In genomic region chr13:111259058-111259457, GRCh38 we compare ENCODE assay signal across 17 cellular contexts.
A peak's percentile ranks its signal among the peaks of the same experiment; 100 is the strongest.
DNase-seq lines count a peak whose midpoint lies in the region; ATAC-seq and TF ChIP-seq lines count a peak whose summit lies in the region.
"Had no signal": no experiment of that assay in that cellular context is flagged by ENCODE, and none has a peak within 500 bp of the region (broad histone marks: within the 10 kb centered on the region; RNA-seq: fewer than 3 reads in every experiment).

No MANE protein-coding gene starts in this region.

- H3K9me3 ChIP-seq in mammary epithelial cell (replicated peaks; ENCODE audit: insufficient read depth, low read length) (no peaks in the 10 kb centered on the region), esophagus muscularis mucosa (no peaks in the 10 kb centered on the region), trophoblast cell (ENCODE audit: insufficient read depth, low read depth, low read length) (peaks cover 5% of the 10 kb centered on the region), BE2C (no peaks in the 10 kb centered on the region; the same call in 1 of the 2 replicates)

- H2BK12ac ChIP-seq in trophoblast cell (ENCODE audit: low read length) = no peak overlapping the region

- no peak overlapping the region for H4K91ac ChIP-seq in trophoblast cell (ENCODE audit: low read depth, low read length)

- in situ Hi-C loops in mammary epithelial cell (cut with MboI; ENCODE audit: low sequenced_read_pairs in 2 of 2) = no loop called here

- H3K14ac ChIP-seq in trophoblast cell (ENCODE audit: low read length) = no peak overlapping the region

- H3K4me3 ChIP-seq in mammary epithelial cell (replicated peaks in 1 of 3; ENCODE audit: insufficient read depth in 1 of 3, low read depth in 2 of 3, low read length in 3 of 3) (no peak overlapping the region), esophagus muscularis mucosa (no peak overlapping the region), trophoblast cell (ENCODE audit: low read depth, low read length) (no peak overlapping the region), BE2C (ENCODE audit: low read depth, low read length) (no peak overlapping the region)
- H3K4me3 ChIP-seq: GM23338 had no signal

- no peak overlapping the region for H3K4me3 Mint-ChIP-seq in MCF 10A (ENCODE audit: unreplicated experiment)
- H3K4me3 Mint-ChIP-seq: B cell; CD8-positive, alpha-beta memory T cell; GM23338 had no signal

- 18% methylated on average over 5 of the region's 6 CpGs for WGBS in mammary epithelial cell (ENCODE audit: low coverage, missing lambda C conversion rate)
- WGBS in esophagus muscularis mucosa = 98% methylated on average over 6 of the region's 6 CpGs
- WGBS in trophoblast cell (ENCODE audit: extremely low coverage, insufficient coverage, insufficient read length) = no CpG with 5 or more reads among the region's 6 CpGs

- H3K4me1 ChIP-seq in mammary epithelial cell (ENCODE audit: insufficient read depth, low read length) = peaks cover 11% of the 10 kb centered on the region
- peaks cover 0 to under 1% (median 0%) of the 10 kb centered on the region in 4 donors for H3K4me1 ChIP-seq in esophagus muscularis mucosa
- no peaks in the 10 kb centered on the region for H3K4me1 ChIP-seq in trophoblast cell (ENCODE audit: control insufficient read depth in 1 of 2, insufficient read depth in 2 of 2, low read length in 2 of 2)
- no peaks in the 10 kb centered on the region; the same call in 1 of the 2 replicates for H3K4me1 ChIP-seq in BE2C

- H3K27me3 Mint-ChIP-seq in MCF 10A (ENCODE audit: insufficient read depth, unreplicated experiment) = no peaks in the 10 kb centered on the region
- H3K27me3 Mint-ChIP-seq: B cell; CD4-positive, CD25-positive, alpha-beta regulatory T cell; CD8-positive, alpha-beta memory T cell; IgD-negative memory B cell had no signal

- H2AFZ ChIP-seq in mammary epithelial cell (ENCODE audit: low read depth, low read length) (no peak overlapping the region), trophoblast cell (ENCODE audit: insufficient read depth, low read length, poor library complexity) (no peak overlapping the region)
- H2AFZ ChIP-seq: GM23338 had no signal

- H4K20me1 ChIP-seq in mammary epithelial cell (ENCODE audit: insufficient read depth, low read length) = no peaks in the 10 kb centered on the region

- H3K27me3 ChIP-seq in mammary epithelial cell (ENCODE audit: insufficient read depth, low read length) = no peaks in the 10 kb centered on the region
- no peaks in the 10 kb centered on the region for H3K27me3 ChIP-seq in esophagus muscularis mucosa
- no peaks in the 10 kb centered on the region for H3K27me3 ChIP-seq in trophoblast cell (ENCODE audit: insufficient read depth, low read length)
- no peaks in the 10 kb centered on the region for H3K27me3 ChIP-seq in BE2C

- no peak overlapping the region for H2BK120ac ChIP-seq in trophoblast cell (ENCODE audit: insufficient read depth, low read length, poor library complexity)

- H2AK5ac ChIP-seq in trophoblast cell (ENCODE audit: low read length) = no peak overlapping the region

- BruUV-seq in MCF 10A (replicated peaks; lab: Mats Ljungman, UMichigan) = no TSS peak
- BruUV-seq in mammary epithelial cell (replicated peaks; lab: Mats Ljungman, UMichigan) = no TSS peak

- H3K4ac ChIP-seq in trophoblast cell (ENCODE audit: low read depth, low read length) = no peak overlapping the region

- H4K12ac ChIP-seq in trophoblast cell (ENCODE audit: low read depth, low read length) = no peak overlapping the region

- H3K23ac ChIP-seq in trophoblast cell (ENCODE audit: low read length) = no peak overlapping the region

- no peak overlapping the region for H4K8ac ChIP-seq in trophoblast cell (ENCODE audit: low read depth, low read length)

- no peak for ATAC-seq in GM19328 (IDR thresholded peaks at IDR 0.05; ENCODE audit: unreplicated experiment)
- ATAC-seq: HepG2 had no signal

- H3K79me2 ChIP-seq in mammary epithelial cell (ENCODE audit: insufficient read depth, low read length) = peaks cover 20% of the 10 kb centered on the region
- no peaks in the 10 kb centered on the region for H3K79me2 ChIP-seq in trophoblast cell (ENCODE audit: control insufficient read depth, insufficient read depth, low read length, poor library complexity)

- TF ChIP-seq POLR2A in esophagus muscularis mucosa (IDR thresholded peaks at IDR 0.05; ENCODE audit: low read depth) = no peak

- dilution Hi-C loops in mammary epithelial cell (cut with HindIII; ENCODE audit: low sequenced_read_pairs) = no loop called here

- H3K9me3 Mint-ChIP-seq in MCF 10A (ENCODE audit: unreplicated experiment) = no peaks in the 10 kb centered on the region
- H3K9me3 Mint-ChIP-seq: GM23338 had no signal

- DNase-seq in MCF 10A (ENCODE audit: unreplicated experiment) (peak; percentile 14), mammary epithelial cell (no peak), esophagus muscularis mucosa (ENCODE audit: extremely low spot score) (peak; percentile 70), trophoblast cell (no peak), BE2C (no peak), HK-2 (ENCODE audit: unreplicated experiment) (no peak)
- DNase-seq: C1 segment of cervical spinal cord; CD4-positive, CD25-positive, alpha-beta regulatory T cell; CD8-positive, alpha-beta memory T cell; COR-L47; DMS 273 treated with DMSO at 0.1 percent for 48 hours; HCEC 1CT had no signal

- peaks cover 49% of the 10 kb centered on the region for H3K36me3 Mint-ChIP-seq in MCF 10A (ENCODE audit: insufficient read depth, unreplicated experiment)

- H3K79me1 ChIP-seq in trophoblast cell (ENCODE audit: low read length) = no peaks in the 10 kb centered on the region

- no peak for TF ChIP-seq CTCF in MCF 10A (IDR thresholded peaks at IDR 0.05; ENCODE audit: unreplicated experiment)
- TF ChIP-seq CTCF in mammary epithelial cell (conservative IDR thresholded peaks at IDR 0.05 in 1 of 2, IDR thresholded peaks at IDR 0.05 in 1 of 2; ENCODE audit: extremely low read depth in 1 of 2, insufficient read depth in 1 of 2, low read depth in 1 of 2, low read length in 2 of 2) = no peak
- no peak for TF ChIP-seq CTCF in esophagus muscularis mucosa (IDR thresholded peaks at IDR 0.05)
- no peak for TF ChIP-seq CTCF in BE2C (IDR thresholded peaks at IDR 0.05; ENCODE audit: low read depth, low read length)

- H3K4me2 ChIP-seq in mammary epithelial cell (ENCODE audit: insufficient read depth, low read depth, low read length) (no peak overlapping the region), trophoblast cell (ENCODE audit: low read length) (no peak overlapping the region)
- H3K4me2 ChIP-seq: GM23338 had no signal

- no peak overlapping the region for H3K9ac ChIP-seq in mammary epithelial cell (ENCODE audit: insufficient read depth, low read length)
- peak overlapping the region; percentile 49 for H3K9ac ChIP-seq in trophoblast cell (ENCODE audit: low read length)

- H3K36me3 ChIP-seq in mammary epithelial cell (ENCODE audit: insufficient read depth, low read length) (peaks cover 3% of the 10 kb centered on the region), esophagus muscularis mucosa (peaks cover 20 to 57% (median 38%) of the 10 kb centered on the region in 4 donors), trophoblast cell (ENCODE audit: control insufficient read depth in 1 of 2, insufficient read depth in 2 of 2, low read length in 2 of 2) (peaks cover 16 to 21% of the 10 kb centered on the region in 2 experiments), BE2C (peaks cover 16% of the 10 kb centered on the region)

- intact Hi-C loops in MCF 10A (cut with micrococcal nuclease) (no loop called here), mammary epithelial cell (cut with micrococcal nuclease) (no loop called here), esophagus muscularis mucosa (cut with DNase I) (no loop called here)

- H3K27ac Mint-ChIP-seq in MCF 10A (ENCODE audit: low read depth, unreplicated experiment) = no peak overlapping the region
- H3K27ac Mint-ChIP-seq: B cell, GM23338 had no signal

- no peak overlapping the region for H2BK5ac ChIP-seq in trophoblast cell (ENCODE audit: low read depth, low read length, poor library complexity)

- TF ChIP-seq EP300 in esophagus muscularis mucosa (IDR thresholded peaks at IDR 0.05) = no peak

- H3K4me1 Mint-ChIP-seq in MCF 10A (ENCODE audit: insufficient read depth, unreplicated experiment) = no peaks in the 10 kb centered on the region
- H3K4me1 Mint-ChIP-seq: B cell, GM23338 had no signal

- no peak overlapping the region for H3K18ac ChIP-seq in trophoblast cell (ENCODE audit: low read length)

- CTCF ChIA-PET in MCF 10A (lab: Yijun Ruan, JAX) = interaction anchor here (0.7 kb wide), 1 partner anchor 78 kb away, joined by 3 read pairs; no protein-coding TSS in a partner anchor
- CTCF ChIA-PET in mammary epithelial cell (lab: Charles Lee; ENCODE audit: low non-redundant PET) = interaction anchor here (0.6 kb wide), 1 partner anchor 344 kb away, joined by 3 read pairs; no protein-coding TSS in a partner anchor

- POLR2A ChIA-PET in MCF 10A (lab: Yijun Ruan, JAX) = no interaction called here

- H3K27ac ChIP-seq in mammary epithelial cell (ENCODE audit: insufficient read depth, low read depth, low read length) = no peak overlapping the region
- H3K27ac ChIP-seq in esophagus muscularis mucosa (replicated peaks in 1 of 4) = no peak overlapping the region
- no peak overlapping the region for H3K27ac ChIP-seq in trophoblast cell (ENCODE audit: low read depth, low read length)

Comparison
In these comparisons a context has a peak if more than half of its experiments do, and no peak if none do; other contexts are left out.
1. DNase-seq: peak in MCF 10A (single experiment) and esophagus muscularis mucosa (single experiment); none in mammary epithelial cell (single experiment), trophoblast cell (0 of 2), BE2C (single experiment) and HK-2 (single experiment).